In the genomic region with DNA sequence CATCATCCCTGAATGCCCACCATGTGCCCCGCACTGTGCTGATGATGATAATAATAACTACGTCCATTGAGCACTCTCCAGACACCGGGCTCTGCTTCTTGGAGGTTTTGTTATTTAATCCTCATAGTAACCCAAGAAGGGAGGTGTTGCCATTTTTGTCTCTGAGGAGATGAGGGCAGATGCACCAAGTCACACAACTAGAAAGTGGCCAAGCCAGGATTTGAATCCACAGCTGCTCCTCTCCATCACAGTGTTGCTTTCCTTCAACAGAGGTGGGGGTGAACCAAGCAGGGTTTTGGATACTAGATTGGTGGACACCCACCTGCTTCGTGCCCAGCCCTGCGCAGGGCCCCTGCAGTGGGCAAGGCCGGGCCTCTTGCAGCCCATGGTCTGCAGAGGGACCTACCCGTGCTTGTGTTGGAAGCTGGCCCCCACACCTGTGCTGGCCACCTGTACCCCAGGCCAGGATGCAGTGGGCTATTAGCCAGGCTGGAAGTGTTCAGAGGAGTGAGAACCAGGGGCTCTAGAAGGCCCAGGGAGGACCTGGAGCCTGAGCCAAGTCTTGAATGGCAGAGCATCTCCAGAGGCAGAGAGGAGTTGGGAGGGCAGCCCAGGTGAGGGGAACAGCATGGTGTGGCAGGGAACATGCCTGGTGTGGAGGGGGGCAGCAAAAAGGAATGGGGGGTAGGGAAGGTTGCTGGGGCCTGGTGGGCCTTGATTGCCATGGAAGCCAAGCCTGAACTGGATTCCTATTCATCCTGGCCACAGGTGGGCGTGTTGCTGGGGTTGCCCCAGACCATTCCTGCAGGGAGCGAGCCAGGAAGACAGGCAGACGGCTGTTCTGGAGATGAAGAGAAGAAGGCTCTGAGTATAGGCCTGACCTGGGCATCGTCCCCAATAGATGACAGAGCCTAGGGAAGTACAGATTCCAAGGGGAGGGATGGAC, we compare ENCODE assay signal across 18 cellular contexts. TPM values are rescaled to one million over a fixed set of nuclear protein-coding genes. Genes with fewer than 3 reads are reported as not detected.
DNase-seq lines count a peak whose midpoint lies in the region; ATAC-seq, FAIRE-seq and TF ChIP-seq lines count a peak whose summit lies in the region.
"Had no signal": no experiment of that assay in that cellular context is flagged by ENCODE, and none has a peak within 500 bp of the region (broad histone marks: within the 10 kb centered on the region; RNA-seq: fewer than 3 reads in every experiment).

No MANE protein-coding gene starts in this region.

- DNase-seq in activated T-cell treated with anti-CD3 and anti-CD28 coated beads, Interleukin-2, amount 50 U/mL, for 4 hours, result no peak
- DNase-seq in activated T-cell treated with anti-CD3 and anti-CD28 coated beads for 4 hours, result no peak
- no peak for DNase-seq in WTC11 (ENCODE audit: low spot score)
- no peak for DNase-seq in mesothelial cell of epicardium (ENCODE audit: low spot score in 2 of 2, unreplicated experiment in 2 of 2)
- DNase-seq in stimulated activated effector memory CD8-positive, alpha-beta T cell treated with anti-CD3 and anti-CD28 coated beads, Interleukin-12 subunit alpha, Interleukin-12 subunit beta, amount 100 ng/mL, for 72 hours (ENCODE audit: low spot score in 2 of 2), result no peak
- no peak for DNase-seq in D341Med (ENCODE audit: low spot score)
- no peak for DNase-seq in GM19239 (ENCODE audit: insufficient read length, low spot score)
- no peak for DNase-seq in GM19240 (ENCODE audit: insufficient read length, low spot score)
- DNase-seq: activated CD8-positive, alpha-beta T cell treated with anti-CD3 and anti-CD28 coated beads, Interleukin-2, amount 10 ng/mL, durations not matched to agents 7 days and 5 days; DMS79; foreskin melanocyte; kidney glomerular epithelial cell; NCI-H1092 treated with DMSO at 0.1 percent for 48 hours; NCI-H526 treated with DMSO at 0.1 percent for 48 hours; Right ventricle myocardium superior; WERI-Rb-1 had no signal

- FAIRE-seq in GM19239 (lab: Jason Lieb, UNC), result no peak

- ATAC-seq in activated T-cell treated with anti-CD3 and anti-CD28 coated beads, Interleukin-2, amount 50 U/mL, for 4 hours, result no peak
- no peak for ATAC-seq in WTC11
- no peak for ATAC-seq in stimulated activated effector memory CD8-positive, alpha-beta T cell treated with anti-CD3 and anti-CD28 coated beads, Interleukin-12 subunit alpha, Interleukin-12 subunit beta, amount 100 ng/mL, for 72 hours
- ATAC-seq: activated CD8-positive, alpha-beta T cell treated with anti-CD3 and anti-CD28 coated beads, Interleukin-2, amount 10 ng/mL, durations not matched to agents 7 days and 5 days had no signal

- H3K9me3 Mint-ChIP-seq in activated T-cell treated with anti-CD3 and anti-CD28 coated beads, Interleukin-2, amount 50 U/mL, for 4 hours, result no peaks in the 10 kb centered on the region
- H3K9me3 Mint-ChIP-seq in WTC11 (no peaks in the 10 kb centered on the region), mesothelial cell of epicardium (no peaks in the 10 kb centered on the region)
- no peaks in the 10 kb centered on the region for H3K9me3 Mint-ChIP-seq in stimulated activated effector memory CD8-positive, alpha-beta T cell treated with anti-CD3 and anti-CD28 coated beads, Interleukin-12 subunit alpha, Interleukin-12 subunit beta, amount 100 ng/mL, for 72 hours

- H3K27me3 Mint-ChIP-seq in activated T-cell treated with anti-CD3 and anti-CD28 coated beads, Interleukin-2, amount 50 U/mL, for 4 hours (ENCODE audit: low read depth), result no peaks in the 10 kb centered on the region
- H3K27me3 Mint-ChIP-seq in WTC11 (ENCODE audit: low read depth), result no peaks in the 10 kb centered on the region
- H3K27me3 Mint-ChIP-seq in mesothelial cell of epicardium (ENCODE audit: low read depth), result no peaks in the 10 kb centered on the region

- H3K36me3 Mint-ChIP-seq in activated T-cell treated with anti-CD3 and anti-CD28 coated beads, Interleukin-2, amount 50 U/mL, for 4 hours (ENCODE audit: insufficient read depth), result peaks cover 3% of the 10 kb centered on the region
- H3K36me3 Mint-ChIP-seq in WTC11 (peaks cover 4% of the 10 kb centered on the region; the same call in 1 of the 2 replicates), mesothelial cell of epicardium (no peaks in the 10 kb centered on the region)
- peaks cover 17% of the 10 kb centered on the region for H3K36me3 Mint-ChIP-seq in stimulated activated effector memory CD8-positive, alpha-beta T cell treated with anti-CD3 and anti-CD28 coated beads, Interleukin-12 subunit alpha, Interleukin-12 subunit beta, amount 100 ng/mL, for 72 hours

- peak overlapping the region; percentile 51 for H3K4me3 Mint-ChIP-seq in activated T-cell treated with anti-CD3 and anti-CD28 coated beads, Interleukin-2, amount 50 U/mL, for 4 hours
- H3K4me3 Mint-ChIP-seq in WTC11 (no peak overlapping the region), mesothelial cell of epicardium (peak overlapping the region; percentile 47)
- peak overlapping the region; percentile 36 for H3K4me3 Mint-ChIP-seq in stimulated activated effector memory CD8-positive, alpha-beta T cell treated with anti-CD3 and anti-CD28 coated beads, Interleukin-12 subunit alpha, Interleukin-12 subunit beta, amount 100 ng/mL, for 72 hours

- H3K27ac Mint-ChIP-seq in WTC11 (peak overlapping the region; percentile 53; the same call in 1 of the 2 replicates), mesothelial cell of epicardium (peak overlapping the region; percentile 66)
- peak overlapping the region; percentile 64 for H3K27ac Mint-ChIP-seq in stimulated activated effector memory CD8-positive, alpha-beta T cell treated with anti-CD3 and anti-CD28 coated beads, Interleukin-12 subunit alpha, Interleukin-12 subunit beta, amount 100 ng/mL, for 72 hours
- H3K27ac Mint-ChIP-seq: activated CD8-positive, alpha-beta T cell treated with anti-CD3 and anti-CD28 coated beads, Interleukin-2, amount 10 ng/mL, durations not matched to agents 7 days and 5 days had no signal

- POLR2A ChIA-PET in WTC11 (lab: Charles Lee), result no interaction called here

- CTCF ChIA-PET in WTC11 (lab: Charles Lee), result interaction anchor here (0.7 to 2.8 kb wide), 5 partner anchors 14 to 91 kb away, joined by 4 to 27 read pairs (median 18); a partner anchor contains a TSS

- H3K4me1 Mint-ChIP-seq in activated T-cell treated with anti-CD3 and anti-CD28 coated beads, Interleukin-2, amount 50 U/mL, for 4 hours (ENCODE audit: low read depth), result peaks cover 14% of the 10 kb centered on the region
- peaks cover 26% of the 10 kb centered on the region for H3K4me1 Mint-ChIP-seq in WTC11
- peaks cover 12% of the 10 kb centered on the region for H3K4me1 Mint-ChIP-seq in mesothelial cell of epicardium
- H3K4me1 Mint-ChIP-seq in stimulated activated effector memory CD8-positive, alpha-beta T cell treated with anti-CD3 and anti-CD28 coated beads, Interleukin-12 subunit alpha, Interleukin-12 subunit beta, amount 100 ng/mL, for 72 hours, result peaks cover 41% of the 10 kb centered on the region

- TF ChIP-seq CTCF in WTC11 (IDR thresholded peaks at IDR 0.05), result no peak
- TF ChIP-seq CTCF in mesothelial cell of epicardium (IDR thresholded peaks at IDR 0.05; ENCODE audit: unreplicated experiment), result no peak

TF ChIP-seq in WTC11, 78 proteins besides CTCF, POLR2A, EP300 and RAD21 (continues in another document):
- TF ChIP-seq, protein P1, sequence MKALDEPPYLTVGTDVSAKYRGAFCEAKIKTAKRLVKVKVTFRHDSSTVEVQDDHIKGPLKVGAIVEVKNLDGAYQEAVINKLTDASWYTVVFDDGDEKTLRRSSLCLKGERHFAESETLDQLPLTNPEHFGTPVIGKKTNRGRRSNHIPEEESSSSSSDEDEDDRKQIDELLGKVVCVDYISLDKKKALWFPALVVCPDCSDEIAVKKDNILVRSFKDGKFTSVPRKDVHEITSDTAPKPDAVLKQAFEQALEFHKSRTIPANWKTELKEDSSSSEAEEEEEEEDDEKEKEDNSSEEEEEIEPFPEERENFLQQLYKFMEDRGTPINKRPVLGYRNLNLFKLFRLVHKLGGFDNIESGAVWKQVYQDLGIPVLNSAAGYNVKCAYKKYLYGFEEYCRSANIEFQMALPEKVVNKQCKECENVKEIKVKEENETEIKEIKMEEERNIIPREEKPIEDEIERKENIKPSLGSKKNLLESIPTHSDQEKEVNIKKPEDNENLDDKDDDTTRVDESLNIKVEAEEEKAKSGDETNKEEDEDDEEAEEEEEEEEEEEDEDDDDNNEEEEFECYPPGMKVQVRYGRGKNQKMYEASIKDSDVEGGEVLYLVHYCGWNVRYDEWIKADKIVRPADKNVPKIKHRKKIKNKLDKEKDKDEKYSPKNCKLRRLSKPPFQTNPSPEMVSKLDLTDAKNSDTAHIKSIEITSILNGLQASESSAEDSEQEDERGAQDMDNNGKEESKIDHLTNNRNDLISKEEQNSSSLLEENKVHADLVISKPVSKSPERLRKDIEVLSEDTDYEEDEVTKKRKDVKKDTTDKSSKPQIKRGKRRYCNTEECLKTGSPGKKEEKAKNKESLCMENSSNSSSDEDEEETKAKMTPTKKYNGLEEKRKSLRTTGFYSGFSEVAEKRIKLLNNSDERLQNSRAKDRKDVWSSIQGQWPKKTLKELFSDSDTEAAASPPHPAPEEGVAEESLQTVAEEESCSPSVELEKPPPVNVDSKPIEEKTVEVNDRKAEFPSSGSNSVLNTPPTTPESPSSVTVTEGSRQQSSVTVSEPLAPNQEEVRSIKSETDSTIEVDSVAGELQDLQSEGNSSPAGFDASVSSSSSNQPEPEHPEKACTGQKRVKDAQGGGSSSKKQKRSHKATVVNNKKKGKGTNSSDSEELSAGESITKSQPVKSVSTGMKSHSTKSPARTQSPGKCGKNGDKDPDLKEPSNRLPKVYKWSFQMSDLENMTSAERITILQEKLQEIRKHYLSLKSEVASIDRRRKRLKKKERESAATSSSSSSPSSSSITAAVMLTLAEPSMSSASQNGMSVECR (CRISPR knock-in tag; IDR thresholded peaks at IDR 0.05; ENCODE audit: borderline replicate concordance), result no peak
- TF ChIP-seq NFATC4 (CRISPR knock-in tag; IDR thresholded peaks at IDR 0.05), result no peak

RNA-seq across cellular contexts. Expression of a gene that starts 2.7 kb away (rescaled TPM):
- total RNA-seq in activated T-cell treated with anti-CD3 and anti-CD28 coated beads, Interleukin-2, amount 50 U/mL, for 4 hours, result 100 to 1,000 TPM; 123 to 142 (median 132) TPM
- total RNA-seq in WTC11 (2021), result 77.0 to 86.7 TPM (median 83.4 TPM) in 3 replicates
- total RNA-seq in mesothelial cell of epicardium, result 40.8 to 47.2 TPM (median 42.9 TPM) in 3 replicates

RNA-seq across cellular contexts. Expression of a gene that starts 10.8 kb away (rescaled TPM):
- 1 to 10 TPM; 4.9 to 8.5 (median 7.8) TPM for total RNA-seq in activated T-cell treated with anti-CD3 and anti-CD28 coated beads, Interleukin-2, amount 50 U/mL, for 4 hours
- total RNA-seq in WTC11 (2021) (6.7 to 7.8 TPM (median 6.8 TPM) in 3 replicates), mesothelial cell of epicardium (17.3 to 18.2 TPM (median 17.9 TPM) in 3 replicates)

RNA-seq across cellular contexts. Expression of a gene that starts 32.9 kb away (rescaled TPM):
- 10 to 100 TPM; 13.1 to 13.8 (median 13.6) TPM for total RNA-seq in activated T-cell treated with anti-CD3 and anti-CD28 coated beads, Interleukin-2, amount 50 U/mL, for 4 hours
- total RNA-seq in WTC11 (2021) (22.9 to 26.8 TPM (median 24.1 TPM) in 3 replicates), mesothelial cell of epicardium (61.5 to 62.0 TPM (median 61.5 TPM) in 3 replicates)

RNA-seq across cellular contexts. Expression of a gene that starts 38.9 kb away (rescaled TPM):
- 100 to 1,000 TPM; 124 to 141 (median 129) TPM for total RNA-seq in activated T-cell treated with anti-CD3 and anti-CD28 coated beads, Interleukin-2, amount 50 U/mL, for 4 hours
- 131 to 137 TPM (median 135 TPM) in 3 replicates for total RNA-seq in WTC11 (2021)
- total RNA-seq in mesothelial cell of epicardium, result 49.0 to 53.1 TPM (median 49.7 TPM) in 3 replicates

RNA-seq across cellular contexts. Expression of a gene that starts 56.7 kb away (rescaled TPM):
- total RNA-seq in activated T-cell treated with anti-CD3 and anti-CD28 coated beads, Interleukin-2, amount 50 U/mL, for 4 hours, result not detected
- 0.27 to 0.79 TPM (median 0.44 TPM) in 3 replicates for total RNA-seq in WTC11 (2021)
- 1.00 to 1.2 TPM (median 1.1 TPM) in 3 replicates for total RNA-seq in mesothelial cell of epicardium
- total RNA-seq: epithelial cell of proximal tubule, Right ventricle myocardium superior, suprapubic skin had no signal
